Comparison of ENCODE assay signal across 22 cellular contexts in the genomic region with DNA sequence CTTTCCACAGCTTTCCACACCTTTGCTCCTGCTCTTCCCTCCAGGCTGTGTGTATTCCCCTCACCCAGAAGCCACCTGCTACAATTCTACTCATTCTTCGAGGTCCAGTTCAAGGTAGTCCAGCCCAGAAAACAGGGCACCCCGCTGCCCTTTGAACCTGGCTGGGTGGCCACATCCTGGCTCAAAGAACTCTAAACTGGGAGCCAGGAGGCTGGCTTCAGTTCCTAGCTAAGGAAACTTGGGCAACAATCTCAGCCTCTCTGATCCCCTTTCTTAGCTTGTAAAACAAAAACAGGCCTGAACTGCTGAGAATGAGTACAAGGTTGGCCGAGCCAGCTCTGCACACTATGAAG. TPM values are rescaled to one million over a fixed set of nuclear protein-coding genes. Genes with fewer than 3 reads are reported as not detected.
DNase-seq lines count a peak whose midpoint lies in the region; ATAC-seq and TF ChIP-seq lines count a peak whose summit lies in the region.
"Had no signal": no experiment of that assay in that cellular context is flagged by ENCODE, and none has a peak within 500 bp of the region (broad histone marks: within the 10 kb centered on the region; RNA-seq: fewer than 3 reads in every experiment).

No MANE protein-coding gene starts in this region.

- WGBS in liver: 58% methylated on average over 3 of the region's 3 CpGs

- no peak overlapping the region for H3K9ac ChIP-seq in liver (ENCODE audit: low read depth in 1 of 2, low read length in 2 of 2)
- H3K9ac ChIP-seq: BLaER1 had no signal

- no peaks in the 10 kb centered on the region for H3K79me2 ChIP-seq in osteoblast (ENCODE audit: insufficient read depth, low read length)

- ATAC-seq in HG02588 (IDR thresholded peaks at IDR 0.05; ENCODE audit: unreplicated experiment): no peak

- H3K4me1 ChIP-seq in ascending aorta (peaks cover 19 to 44% of the 10 kb centered on the region in 2 donors), liver (ENCODE audit: control insufficient read depth in 4 of 4, insufficient read depth in 4 of 4, low read length in 3 of 4) (peaks cover 9 to 52% (median 40%) of the 10 kb centered on the region in 4 donors), osteoblast (ENCODE audit: insufficient read depth, low read length) (peaks cover 13% of the 10 kb centered on the region)

- H3K4me3 ChIP-seq in ascending aorta (no peak overlapping the region), liver (ENCODE audit: low read depth in 1 of 3, low read length in 3 of 3) (no peak overlapping the region), osteoblast (ENCODE audit: insufficient read depth, low read length) (no peak overlapping the region)
- H3K4me3 ChIP-seq: BLaER1, MG63 had no signal

- H3K27ac ChIP-seq in 22Rv1: peak overlapping the region; percentile 84
- peak overlapping the region; percentile 65 to 66 for H3K27ac ChIP-seq in ascending aorta
- H3K27ac ChIP-seq in liver (ENCODE audit: low read depth in 1 of 2, low read length in 2 of 2): no peak overlapping the region
- H3K27ac ChIP-seq in osteoblast (ENCODE audit: low read depth, low read length): no peak overlapping the region
- H3K27ac ChIP-seq: BLaER1 had no signal

- H3K27me3 ChIP-seq in ascending aorta: no peaks in the 10 kb centered on the region
- H3K27me3 ChIP-seq in liver (ENCODE audit: control insufficient read depth in 4 of 4, insufficient read depth in 4 of 4, low read length in 3 of 4): no peaks in the 10 kb centered on the region
- no peaks in the 10 kb centered on the region for H3K27me3 ChIP-seq in osteoblast (ENCODE audit: insufficient read depth, low read length)
- H3K27me3 ChIP-seq: BLaER1, MG63 had no signal

- TF ChIP-seq CTCF in 22Rv1 (IDR thresholded peaks at IDR 0.05) (no peak), ascending aorta (IDR thresholded peaks at IDR 0.05) (no peak), liver (IDR thresholded peaks at IDR 0.05; ENCODE audit: low read depth, low read length, missing input control) (no peak), osteoblast (IDR thresholded peaks at IDR 0.05; ENCODE audit: extremely low read depth, low read depth, low read length) (no peak)

- peaks cover 4% of the 10 kb centered on the region for H4K20me1 ChIP-seq in osteoblast (ENCODE audit: insufficient read depth, low read length)
- H4K20me1 ChIP-seq: BLaER1 had no signal

- no peak overlapping the region for H2AFZ ChIP-seq in osteoblast (ENCODE audit: low read length)

- intact Hi-C loops in ascending aorta (cut with DNase I): no loop called here

- TF ChIP-seq RAD21 in liver (IDR thresholded peaks at IDR 0.05): no peak

- H3K9me3 ChIP-seq in ascending aorta: no peaks in the 10 kb centered on the region
- H3K9me3 ChIP-seq in liver (ENCODE audit: control insufficient read depth in 4 of 4, low read length in 3 of 4): no peaks in the 10 kb centered on the region
- H3K9me3 ChIP-seq in osteoblast (ENCODE audit: low read depth, low read length): no peaks in the 10 kb centered on the region
- H3K9me3 ChIP-seq: BLaER1, MG63 had no signal

- DNase-seq in ascending aorta (ENCODE audit: low spot score in 2 of 2): no peak
- peak; percentile 44 for DNase-seq in osteoblast (ENCODE audit: insufficient read length, low spot score, missing footprints)
- DNase-seq in activated gamma-delta T cell treated with Interleukin-2 at 50 U/mL for 16 hours: no peak
- DNase-seq in GDM1 (lab: John Stamatoyannopoulos, UW): no peak
- DNase-seq in SIG-M5 (lab: John Stamatoyannopoulos, UW): no peak
- DNase-seq: CD4-positive, alpha-beta T cell; DMS53; GOT3; HCEC 1CT; IMR-90; KG1; NCI-H1694; NCI-H2029 treated with DMSO at 0.1 percent for 48 hours; NCI-H526 treated with DMSO at 0.1 percent for 48 hours; RPMI8226; SHP77 had no signal

- H3K4me2 ChIP-seq in osteoblast (ENCODE audit: insufficient read depth, low read length): no peak overlapping the region

- H3K36me3 ChIP-seq in ascending aorta: no peaks in the 10 kb centered on the region
- H3K36me3 ChIP-seq in liver (ENCODE audit: control insufficient read depth in 4 of 4, insufficient read depth in 3 of 4, low read depth in 1 of 4, low read length in 3 of 4): no peaks in the 10 kb centered on the region
- no peaks in the 10 kb centered on the region for H3K36me3 ChIP-seq in osteoblast (ENCODE audit: insufficient read depth, low read length)
- H3K36me3 ChIP-seq: BLaER1, MG63 had no signal

TF ChIP-seq in liver, 16 proteins besides CTCF, POLR2A, EP300 and RAD21:
- TF ChIP-seq RXRA (IDR thresholded peaks at IDR 0.05) (peak; percentile 64 to 71), SP1 (IDR thresholded peaks at IDR 0.05) (peak; percentile 41), HNF4A (conservative IDR thresholded peaks at IDR 0.05) (peak; percentile 74), GABPA (IDR thresholded peaks at IDR 0.05 in 1 of 2, conservative IDR thresholded peaks at IDR 0.05 in 1 of 2) (no peak), FOXA1 (IDR thresholded peaks at IDR 0.05) (no peak), JUND (IDR thresholded peaks at IDR 0.05) (no peak), HNF4G (IDR thresholded peaks at IDR 0.05) (no peak)
- TF ChIP-seq, protein P1, sequence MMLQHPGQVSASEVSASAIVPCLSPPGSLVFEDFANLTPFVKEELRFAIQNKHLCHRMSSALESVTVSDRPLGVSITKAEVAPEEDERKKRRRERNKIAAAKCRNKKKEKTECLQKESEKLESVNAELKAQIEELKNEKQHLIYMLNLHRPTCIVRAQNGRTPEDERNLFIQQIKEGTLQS (IDR thresholded peaks at IDR 0.05): no peak

RNA-seq across cellular contexts. Expression of a gene that starts 4.7 kb away (rescaled TPM):
- total RNA-seq in ascending aorta (not detected), liver (not detected), osteoblast (not detected in 2 replicates)
- under 1 TPM; 0.10 to 0.13 TPM for polyA plus RNA-seq in liver
- total RNA-seq: CD4-positive, alpha-beta T cell; IMR-90; NCI-H460 had no signal

Comparison
In these comparisons a context has a peak if more than half of its experiments do, and no peak if none do; other contexts are left out.
1. H3K27ac ChIP-seq: peak in 22Rv1 (single experiment) and ascending aorta (2 of 2); none in liver (0 of 2) and osteoblast (single experiment).